8 cellular contexts compared by ENCODE assay signal in the genomic region with DNA sequence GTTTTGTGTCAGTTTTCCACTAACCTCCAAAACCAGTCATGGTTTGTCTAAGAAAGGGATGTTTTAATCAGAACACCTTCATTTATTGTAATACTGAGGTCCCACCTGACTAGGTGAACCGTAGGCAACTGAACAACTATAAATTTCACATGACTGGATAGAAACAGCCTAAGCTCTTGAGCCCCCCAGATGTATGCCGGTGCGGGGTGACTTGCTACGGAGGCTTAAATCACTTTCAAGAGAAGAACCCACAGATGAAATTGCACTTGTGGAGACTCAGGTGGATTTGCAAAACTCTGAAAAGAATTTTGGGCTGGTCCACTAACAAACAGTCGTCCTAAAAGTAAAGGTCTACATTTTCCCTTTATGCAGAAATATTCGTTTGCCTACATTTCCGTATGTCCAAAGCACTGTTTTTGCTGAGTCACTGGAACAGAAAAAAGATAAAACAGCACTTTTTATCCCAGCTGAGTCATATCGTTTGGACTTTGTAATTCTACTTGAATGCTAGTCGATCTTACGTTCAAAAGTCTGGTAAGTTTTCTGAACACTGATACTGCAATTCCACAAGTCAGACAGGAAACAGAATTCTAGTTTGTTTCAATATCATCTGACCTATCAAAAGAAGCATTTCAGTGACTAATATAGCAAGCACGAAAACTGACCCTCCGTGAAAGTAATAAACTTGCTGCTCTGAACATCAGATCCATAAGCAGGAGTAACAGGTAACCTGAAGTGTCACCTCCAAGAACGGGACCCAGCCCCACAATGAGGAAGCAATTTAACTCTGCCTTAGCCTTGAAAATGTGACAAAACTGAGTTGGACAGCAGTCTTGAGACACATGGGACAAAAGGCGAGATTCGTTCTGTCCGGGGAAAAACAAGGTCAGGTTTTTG. TPM values are rescaled to one million over a fixed set of nuclear protein-coding genes. Genes with fewer than 3 reads are reported as not detected.
DNase-seq lines count a peak whose midpoint lies in the region; ATAC-seq, FAIRE-seq and TF ChIP-seq lines count a peak whose summit lies in the region.

No MANE protein-coding gene starts in this region.

- peaks cover 6% of the 10 kb centered on the region for H3K4me1 Mint-ChIP-seq in Caco-2 (ENCODE audit: low read depth, unreplicated experiment)
- peaks cover 6 to 12% (median 8%) of the 10 kb centered on the region in 3 donors for H3K4me1 Mint-ChIP-seq in CD8-positive, alpha-beta memory T cell

- TF ChIP-seq POLR2A in HCT116 (IDR thresholded peaks at IDR 0.05; ENCODE audit: borderline replicate concordance, extremely low read depth, insufficient read depth, insufficient read length): no peak

- intact Hi-C loops in Caco-2 (cut with micrococcal nuclease; ENCODE audit: unreplicated experiment): no loop called here
- intact Hi-C loops in HCT116 (cut with micrococcal nuclease): no loop called here
- intact Hi-C loops in pancreas (cut with DNase I): no loop called here

- no peaks in the 10 kb centered on the region for H4K20me1 ChIP-seq in HCT116 (ENCODE audit: insufficient read depth)

- H3K27me3 Mint-ChIP-seq in Caco-2 (ENCODE audit: insufficient read depth, unreplicated experiment): no peaks in the 10 kb centered on the region
- peaks cover 4 to 28% of the 10 kb centered on the region in 2 donors for H3K27me3 Mint-ChIP-seq in CD8-positive, alpha-beta memory T cell

- TF ChIP-seq RAD21 in HCT116 (IDR thresholded peaks at IDR 0.05; ENCODE audit: low read depth): 0 out of 2 replicates have a peak, but pooled peaks have one; percentile 5

- CTCF ChIA-PET in Caco-2 (lab: Charles Lee): no interaction called here
- CTCF ChIA-PET in HCT116 (lab: Charles Lee): no interaction called here
- CTCF ChIA-PET in CD8-positive, alpha-beta memory T cell (lab: Charles Lee): no interaction called here

- WGBS in pancreas, 2 donors: 25 to 27% methylated on average over 16 of the region's 16 CpGs

- POLR2A ChIA-PET in Caco-2 (lab: Charles Lee): no interaction called here
- POLR2A ChIA-PET in HCT116 (lab: Charles Lee): no interaction called here
- POLR2A ChIA-PET in CD8-positive, alpha-beta memory T cell (lab: Charles Lee): no interaction called here

- no peak overlapping the region for H2AFZ ChIP-seq in HCT116 (ENCODE audit: low read depth, low read length, poor library complexity, severe bottlenecking)

- DNase-seq in Caco-2 (peak in 1 of 2 experiments; percentile 23), HCT116 (ENCODE audit: low read depth, low spot score) (no peak), RCC 7860 (ENCODE audit: low spot score) (peak; percentile 89), fibroblast of gingiva (ENCODE audit: low read depth) (peak; percentile 87), pancreas (no peak), NCI-H187 (lab: John Stamatoyannopoulos, UW) (no peak)
- no peak for DNase-seq in activated T-cell treated with anti-CD3 and anti-CD28 coated beads, Interleukin-2, amount 50 U/mL, for 48 hours
- DNase-seq in CD8-positive, alpha-beta memory T cell: no peak

- BruUV-seq in Caco-2 (replicated peaks; lab: Mats Ljungman, UMichigan): TSS peak; percentile 19
- TSS peak; percentile 16 for BruUV-seq in HCT116 (replicated peaks; lab: Mats Ljungman, UMichigan)

- H3K4me3 ChIP-seq in Caco-2 (ENCODE audit: low read depth, low read length): peak overlapping the region; percentile 2
- peak overlapping the region; percentile 37 to 57 for H3K4me3 ChIP-seq in HCT116 (replicated peaks in 1 of 2; ENCODE audit: low read depth in 1 of 2, low read length in 2 of 2)
- peak overlapping the region in 1 of 4 donors; percentile 22 for H3K4me3 ChIP-seq in pancreas
- no peak overlapping the region for H3K4me3 ChIP-seq in CD8-positive, alpha-beta memory T cell (ENCODE audit: low read length)

- H3K9me2 ChIP-seq in HCT116 (ENCODE audit: insufficient read depth): no peaks in the 10 kb centered on the region

- FAIRE-seq in RCC 7860 (lab: Jason Lieb, UNC): peak; percentile 96
- FAIRE-seq in pancreas (lab: Jason Lieb, UNC): peak; percentile 82

- H3K79me2 ChIP-seq in HCT116 (ENCODE audit: insufficient read depth, low read length): peaks cover 39% of the 10 kb centered on the region

- H3K27ac ChIP-seq in HCT116 (ENCODE audit: low read depth, low read length): peak overlapping the region; percentile 72; the same call in 1 of the 2 replicates
- peak overlapping the region; percentile 12 to 72 (median 48) for H3K27ac ChIP-seq in pancreas
- H3K27ac ChIP-seq in CD8-positive, alpha-beta memory T cell (ENCODE audit: low read depth, low read length): no peak overlapping the region

- H3K4me3 Mint-ChIP-seq in Caco-2 (ENCODE audit: unreplicated experiment): peak overlapping the region; percentile 57
- H3K4me3 Mint-ChIP-seq in CD8-positive, alpha-beta memory T cell: peak overlapping the region in 1 of 7 donors; percentile 3

- H3K4me1 ChIP-seq in Caco-2 (peaks cover 4% of the 10 kb centered on the region; the same call in 1 of the 2 replicates), HCT116 (ENCODE audit: control insufficient read depth in 1 of 2, insufficient read depth in 2 of 2, low read length in 2 of 2) (peaks cover 12 to 24% of the 10 kb centered on the region in 2 experiments; a peak in 3 of 4 replicates), pancreas (peaks cover 7 to 12% (median 8%) of the 10 kb centered on the region in 3 donors)
- no peaks in the 10 kb centered on the region for H3K4me1 ChIP-seq in CD8-positive, alpha-beta memory T cell (ENCODE audit: insufficient read depth, low read length)

- H3K27me3 ChIP-seq in Caco-2 (replicated peaks; ENCODE audit: control insufficient read depth, insufficient read depth, low read length): no peaks in the 10 kb centered on the region
- H3K27me3 ChIP-seq in HCT116 (ENCODE audit: insufficient read depth, low read length): no peaks in the 10 kb centered on the region
- H3K27me3 ChIP-seq in pancreas: no peaks in the 10 kb centered on the region
- no peaks in the 10 kb centered on the region for H3K27me3 ChIP-seq in CD8-positive, alpha-beta memory T cell (ENCODE audit: insufficient read depth, low read length, poor library complexity, severe bottlenecking)

- RAD21 ChIA-PET in HCT116 (lab: Charles Lee; ENCODE audit: low non-redundant PET in 1 of 2, low total read pairs in 2 of 2, uncharacterized antibody in 2 of 2, unreplicated experiment in 2 of 2): no interaction called here

- H3K9me3 Mint-ChIP-seq in Caco-2 (ENCODE audit: unreplicated experiment): no peaks in the 10 kb centered on the region
- no peaks in the 10 kb centered on the region for H3K9me3 Mint-ChIP-seq in CD8-positive, alpha-beta memory T cell

- H3K4me2 ChIP-seq in HCT116 (ENCODE audit: low read length): peak overlapping the region; percentile 87

- peak overlapping the region; percentile 57 for H3K9ac ChIP-seq in HCT116 (ENCODE audit: low read length)

- H3K36me3 ChIP-seq in Caco-2 (ENCODE audit: control insufficient read depth, insufficient read depth, low read length) (no peaks in the 10 kb centered on the region), HCT116 (ENCODE audit: control insufficient read depth in 1 of 2, insufficient read depth in 2 of 2, low read length in 2 of 2) (no peaks in the 10 kb centered on the region), pancreas (no peaks in the 10 kb centered on the region)
- H3K36me3 ChIP-seq in CD8-positive, alpha-beta memory T cell (ENCODE audit: insufficient read depth, low read length): no peaks in the 10 kb centered on the region

- TF ChIP-seq CTCF in Caco-2 (IDR thresholded peaks at IDR 0.05; ENCODE audit: insufficient read depth in 1 of 2, low read depth in 1 of 2, low read length in 1 of 2, severe bottlenecking in 1 of 2, unreplicated experiment in 1 of 2) (no peak), HCT116 (IDR thresholded peaks at IDR 0.05 in 2 of 3, conservative IDR thresholded peaks at IDR 0.05 in 1 of 3; ENCODE audit: borderline replicate concordance in 1 of 3, insufficient read depth in 1 of 3, low read depth in 2 of 3, low read length in 2 of 3) (no peak), pancreas (IDR thresholded peaks at IDR 0.05) (no peak)

- peak; percentile 80 for ATAC-seq in HCT116
- peak; percentile 79 to 85 (median 83) for ATAC-seq in pancreas

- no peaks in the 10 kb centered on the region for H3K9me3 ChIP-seq in Caco-2
- H3K9me3 ChIP-seq in HCT116 (ENCODE audit: control insufficient read depth in 1 of 2, insufficient read depth in 1 of 2, low read depth in 1 of 2, low read length in 2 of 2): no peaks in the 10 kb centered on the region
- H3K9me3 ChIP-seq in pancreas: no peaks in the 10 kb centered on the region
- H3K9me3 ChIP-seq in CD8-positive, alpha-beta memory T cell (ENCODE audit: low read length): no peaks in the 10 kb centered on the region

- H3K27ac Mint-ChIP-seq in Caco-2 (ENCODE audit: unreplicated experiment): peak overlapping the region; percentile 27
- peak overlapping the region in 1 of 8 donors; percentile 42 for H3K27ac Mint-ChIP-seq in CD8-positive, alpha-beta memory T cell

- H3K36me3 Mint-ChIP-seq in Caco-2 (ENCODE audit: insufficient read depth, unreplicated experiment): peaks cover 6% of the 10 kb centered on the region
- peaks cover 0 to 2% (median 0%) of the 10 kb centered on the region in 3 donors for H3K36me3 Mint-ChIP-seq in CD8-positive, alpha-beta memory T cell

TF ChIP-seq in HCT116, 20 proteins besides CTCF, POLR2A, EP300 and RAD21 (continues in another document):
- TF ChIP-seq EGR1 (IDR thresholded peaks at IDR 0.05; ENCODE audit: low read depth) (no peak), ZNF274 (IDR thresholded peaks at IDR 0.05; ENCODE audit: low read depth, low read length) (no peak), SP1 (IDR thresholded peaks at IDR 0.05; ENCODE audit: low read depth) (peak; percentile 26), EZH2phosphoT487 (IDR thresholded peaks at IDR 0.05; ENCODE audit: borderline replicate concordance) (no peak)
- TF ChIP-seq, protein P1, sequence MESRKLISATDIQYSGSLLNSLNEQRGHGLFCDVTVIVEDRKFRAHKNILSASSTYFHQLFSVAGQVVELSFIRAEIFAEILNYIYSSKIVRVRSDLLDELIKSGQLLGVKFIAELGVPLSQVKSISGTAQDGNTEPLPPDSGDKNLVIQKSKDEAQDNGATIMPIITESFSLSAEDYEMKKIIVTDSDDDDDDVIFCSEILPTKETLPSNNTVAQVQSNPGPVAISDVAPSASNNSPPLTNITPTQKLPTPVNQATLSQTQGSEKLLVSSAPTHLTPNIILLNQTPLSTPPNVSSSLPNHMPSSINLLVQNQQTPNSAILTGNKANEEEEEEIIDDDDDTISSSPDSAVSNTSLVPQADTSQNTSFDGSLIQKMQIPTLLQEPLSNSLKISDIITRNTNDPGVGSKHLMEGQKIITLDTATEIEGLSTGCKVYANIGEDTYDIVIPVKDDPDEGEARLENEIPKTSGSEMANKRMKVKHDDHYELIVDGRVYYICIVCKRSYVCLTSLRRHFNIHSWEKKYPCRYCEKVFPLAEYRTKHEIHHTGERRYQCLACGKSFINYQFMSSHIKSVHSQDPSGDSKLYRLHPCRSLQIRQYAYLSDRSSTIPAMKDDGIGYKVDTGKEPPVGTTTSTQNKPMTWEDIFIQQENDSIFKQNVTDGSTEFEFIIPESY (IDR thresholded peaks at IDR 0.05; ENCODE audit: extremely low read depth, insufficient replicate concordance, low read length): no peak

RNA-seq across cellular contexts. Expression of a gene that starts 18.1 kb away (rescaled TPM):
- total RNA-seq in Caco-2 (2022) (14.3 and 25.5 TPM in 2 replicates), HCT116 (2021; ENCODE audit: unreplicated experiment) (32.0 TPM), pancreas (10 to 100 TPM; 10.3 to 21.3 (median 14.1) TPM)
- 11.1 and 14.5 TPM in 2 replicates for polyA plus RNA-seq in HCT116 (2012)
- polyA plus RNA-seq in pancreas: 1 to 10 TPM; 5.4 to 9.3 TPM
- total RNA-seq in CD8-positive, alpha-beta memory T cell: 1 to 10 TPM; 1.3 to 1.6 TPM
- polyA plus RNA-seq in CD8-positive, alpha-beta memory T cell: 1.9 TPM

Comparison
In these comparisons a context has a peak if more than half of its experiments do, and no peak if none do; other contexts are left out.
1. DNase-seq: peak in RCC 7860 (single experiment) and fibroblast of gingiva (single experiment); none in HCT116 (single experiment), pancreas (0 of 6), NCI-H187 (0 of 2), activated T-cell treated with anti-CD3 and anti-CD28 coated beads, Interleukin-2, amount 50 U/mL, for 48 hours (0 of 2) and CD8-positive, alpha-beta memory T cell (0 of 5).